ENCODE assay signal across 10 cellular contexts in the genomic region with DNA sequence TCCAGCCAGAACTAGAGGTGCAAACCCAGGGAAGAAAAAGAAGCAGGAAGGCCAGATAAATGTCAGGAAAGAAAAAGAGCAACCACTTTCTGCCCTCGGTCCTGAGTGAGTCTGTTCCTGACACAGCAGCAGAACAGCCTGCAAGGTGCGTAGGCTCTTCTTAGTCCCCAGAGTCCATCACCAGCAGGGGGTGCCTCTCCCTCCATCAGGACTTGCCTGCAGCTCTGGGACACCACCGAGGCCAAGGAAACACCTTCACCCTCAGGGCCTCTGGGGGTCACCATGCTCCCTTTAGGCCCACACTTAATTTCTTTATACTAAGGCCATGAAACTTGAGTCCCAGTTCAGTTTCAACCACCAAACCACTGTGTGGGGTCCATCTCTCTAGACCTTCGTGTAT. TPM values are rescaled to one million over a fixed set of nuclear protein-coding genes. Genes with fewer than 3 reads are reported as not detected.
DNase-seq lines count a peak whose midpoint lies in the region; ATAC-seq and TF ChIP-seq lines count a peak whose summit lies in the region.
"Had no signal": no experiment of that assay in that cellular context is flagged by ENCODE, and none has a peak within 500 bp of the region (broad histone marks: within the 10 kb centered on the region; RNA-seq: fewer than 3 reads in every experiment).

No MANE protein-coding gene starts in this region.

- POLR2A ChIA-PET in BJ (lab: Charles Lee), result no interaction called here

- TF ChIP-seq POLR2A in GM18505 (IDR thresholded peaks at IDR 0.05; ENCODE audit: borderline replicate concordance, extremely low read depth, insufficient read depth, insufficient read length), result no peak

- H3K36me3 ChIP-seq in BJ (ENCODE audit: control insufficient read depth, insufficient read depth, low read length), result no peaks in the 10 kb centered on the region
- H3K36me3 ChIP-seq: upper lobe of right lung had no signal

- H3K4me3 ChIP-seq in BJ (ENCODE audit: low read depth, low read length), result no peak overlapping the region
- H3K4me3 ChIP-seq: upper lobe of right lung had no signal

- TF ChIP-seq CTCF in BJ (IDR thresholded peaks at IDR 0.05; ENCODE audit: insufficient read depth, low read depth, low read length) (peak; percentile 34), GM12873 (IDR thresholded peaks at IDR 0.05; ENCODE audit: insufficient read depth, low read depth, low read length, missing control alignments) (peak; percentile 66)

- H3K27me3 ChIP-seq in BJ (ENCODE audit: control insufficient read depth, insufficient read depth, low read length), result peaks cover 6% of the 10 kb centered on the region

- DNase-seq in BJ (ENCODE audit: low read depth) (no peak), RPMI8226 (peak; percentile 68), inferior parietal cortex (ENCODE audit: extremely low spot score) (peak; percentile 47), amniotic stem cell (lab: John Stamatoyannopoulos, UW) (no peak), occipital lobe (lab: John Stamatoyannopoulos, UW) (no peak)
- DNase-seq in effector CD8-positive, alpha-beta T cell (lab: John Stamatoyannopoulos, UW), result no peak
- DNase-seq: right cardiac atrium, upper lobe of right lung had no signal

- CTCF ChIA-PET in BJ (lab: Yijun Ruan, JAX), result interaction anchor here (1.0 to 18.6 kb wide), 3 partner anchors 22 to 115 kb away, joined by 3 to 188 read pairs (median 40); no protein-coding TSS in a partner anchor

- ATAC-seq in GM18505 (IDR thresholded peaks at IDR 0.05; ENCODE audit: unreplicated experiment), result no peak
- ATAC-seq: right cardiac atrium, upper lobe of right lung had no signal

RNA-seq across cellular contexts. Expression of a gene that starts 43.7 kb away (rescaled TPM):
- polyA plus RNA-seq in BJ (2011; rRNA removed), result 6.8 and 10.9 TPM in 2 replicates
- polyA minus RNA-seq in BJ (2011; rRNA and poly(A)+ RNA removed), result 6.5 and 6.6 TPM in 2 replicates
- 32.4 TPM for total RNA-seq in occipital lobe

Comparison
In these comparisons a context has a peak if more than half of its experiments do, and no peak if none do; other contexts are left out.
1. DNase-seq: peak in RPMI8226 (single experiment) and inferior parietal cortex (single experiment); none in BJ (single experiment), amniotic stem cell (single experiment), occipital lobe (single experiment) and effector CD8-positive, alpha-beta T cell (single experiment).